In genomic region chr16:30335598-30336474, GRCh38 we compare ENCODE assay signal across 8 cellular contexts. TPM values are rescaled to one million over a fixed set of nuclear protein-coding genes. Genes with fewer than 3 reads are reported as not detected.
DNase-seq lines count a peak whose midpoint lies in the region; ATAC-seq and TF ChIP-seq lines count a peak whose summit lies in the region.

No MANE protein-coding gene starts in this region.

- peak overlapping the region; percentile 76 for H3K4me3 ChIP-seq in CD4-positive, CD25-positive, alpha-beta regulatory T cell (ENCODE audit: low read depth, low read length)
- peak overlapping the region; percentile 44 for H3K4me3 ChIP-seq in astrocyte of the spinal cord (ENCODE audit: low read depth, low read length)
- H3K4me3 ChIP-seq in testis: peak overlapping the region; percentile 84 to 87

- H3K4me3 Mint-ChIP-seq in CD4-positive, CD25-positive, alpha-beta regulatory T cell: peak overlapping the region; percentile 85 to 97 (median 93)

- TF ChIP-seq CTCF in astrocyte of the spinal cord (IDR thresholded peaks at IDR 0.05; ENCODE audit: low read depth, low read length) (no peak), testis (IDR thresholded peaks at IDR 0.05) (no peak), GM13977 (IDR thresholded peaks at IDR 0.05; ENCODE audit: extremely low read depth, insufficient read depth, missing control alignments) (no peak)

- intact Hi-C loops in testis (cut with DNase I; ENCODE audit: low total_unique reads): no loop called here

- no peaks in the 10 kb centered on the region for H3K36me3 ChIP-seq in CD4-positive, CD25-positive, alpha-beta regulatory T cell (ENCODE audit: control insufficient read depth, insufficient read depth, low read length)
- no peaks in the 10 kb centered on the region for H3K36me3 ChIP-seq in testis (ENCODE audit: low read depth, missing control alignments)

- H3K36me3 Mint-ChIP-seq in CD4-positive, CD25-positive, alpha-beta regulatory T cell: no peaks in the 10 kb centered on the region

- peak overlapping the region; percentile 84 for H3K27ac ChIP-seq in CD4-positive, CD25-positive, alpha-beta regulatory T cell (ENCODE audit: insufficient read depth, low read length, poor library complexity, severe bottlenecking)
- H3K27ac ChIP-seq in testis: peak overlapping the region; percentile 93 to 98

- H3K27ac Mint-ChIP-seq in CD4-positive, CD25-positive, alpha-beta regulatory T cell: peak overlapping the region; percentile 76 to 90 (median 82)

- no peak for ATAC-seq in CD4-positive, CD25-positive, alpha-beta regulatory T cell (ENCODE audit: low read depth in 2 of 2)
- ATAC-seq in GM21447 (IDR thresholded peaks at IDR 0.05; ENCODE audit: unreplicated experiment): peak; percentile 30

- DNase-seq in CD4-positive, CD25-positive, alpha-beta regulatory T cell: peak in 1 of 3 donors; percentile 37
- peak; percentile 46 for DNase-seq in LoVo (ENCODE audit: low spot score)
- no peak for DNase-seq in astrocyte of the spinal cord (ENCODE audit: low read depth, low spot score)
- peak; percentile 26 for DNase-seq in left kidney (ENCODE audit: low read depth, low spot score)
- peak; percentile 67 for DNase-seq in testis
- DNase-seq in HT-29 (ENCODE audit: low spot score): no peak
- DNase-seq in GM13977 (ENCODE audit: low spot score): no peak

- H3K27me3 ChIP-seq in CD4-positive, CD25-positive, alpha-beta regulatory T cell (ENCODE audit: control insufficient read depth, insufficient read depth, low read length): no peaks in the 10 kb centered on the region
- no peaks in the 10 kb centered on the region for H3K27me3 ChIP-seq in testis

- H3K9me3 Mint-ChIP-seq in CD4-positive, CD25-positive, alpha-beta regulatory T cell: no peaks in the 10 kb centered on the region

- in situ Hi-C loops in astrocyte of the spinal cord (cut with HindIII; ENCODE audit: low sequenced_read_pairs) (no loop called here), GM13977 (cut with MboI; ENCODE audit: low pct_unique_long_range_greater_than_20kb, low sequenced_read_pairs, unreplicated experiment) (no loop called here)

- H3K9me3 ChIP-seq in CD4-positive, CD25-positive, alpha-beta regulatory T cell (ENCODE audit: control insufficient read depth in 2 of 2, low read length in 2 of 2): no peaks in the 10 kb centered on the region
- H3K9me3 ChIP-seq in testis: no peaks in the 10 kb centered on the region

- peaks cover 0 to 32% (median 2%) of the 10 kb centered on the region in 4 donors for H3K4me1 Mint-ChIP-seq in CD4-positive, CD25-positive, alpha-beta regulatory T cell

- no peak for TF ChIP-seq POLR2A in testis (IDR thresholded peaks at IDR 0.05)

- WGBS in testis, 2 donors: 17 to 25% methylated on average over 14 to 17 of the region's 17 CpGs

- H3K27me3 Mint-ChIP-seq in CD4-positive, CD25-positive, alpha-beta regulatory T cell: no peaks in the 10 kb centered on the region

- peaks cover 4% of the 10 kb centered on the region for H3K4me1 ChIP-seq in CD4-positive, CD25-positive, alpha-beta regulatory T cell (ENCODE audit: control insufficient read depth, insufficient read depth, low read length, poor library complexity, severe bottlenecking)
- H3K4me1 ChIP-seq in testis: peaks cover 20% of the 10 kb centered on the region

RNA-seq across cellular contexts. Expression of gene CD2BP2, which starts 19.3 kb away (rescaled TPM):
- 46.7 TPM for total RNA-seq in CD4-positive, CD25-positive, alpha-beta regulatory T cell
- 10 to 100 TPM; 33.5 to 42.1 (median 37.2) TPM for polyA plus RNA-seq in CD4-positive, CD25-positive, alpha-beta regulatory T cell
- 10 to 100 TPM; 32.8 to 39.5 TPM for total RNA-seq in testis
- 52.5 TPM for polyA plus RNA-seq in testis (ENCODE audit: insufficient read depth, low read depth, low replicate concordance)
- 42.8 and 49.4 TPM in 2 replicates for total RNA-seq in HT-29 (2014; rRNA removed; shearing (Covaris generic))

RNA-seq across cellular contexts. Expression of gene TBC1D10B, which starts 34.5 kb away (rescaled TPM):
- 32.2 TPM for total RNA-seq in CD4-positive, CD25-positive, alpha-beta regulatory T cell
- 10 to 100 TPM in 1 of 4 donors, 1 to 10 TPM in 3; 7.1 to 11.7 (median 8.2) TPM for polyA plus RNA-seq in CD4-positive, CD25-positive, alpha-beta regulatory T cell
- 10 to 100 TPM; 60.5 to 64.0 TPM for total RNA-seq in testis
- polyA plus RNA-seq in testis (ENCODE audit: insufficient read depth, low read depth, low replicate concordance): 86.2 TPM
- total RNA-seq in HT-29 (2014; rRNA removed; shearing (Covaris generic)): 63.3 and 66.5 TPM in 2 replicates

RNA-seq across cellular contexts. Expression of gene MYL11, which starts 38.8 kb away (rescaled TPM):
- total RNA-seq in CD4-positive, CD25-positive, alpha-beta regulatory T cell: 4.1 TPM
- polyA plus RNA-seq in CD4-positive, CD25-positive, alpha-beta regulatory T cell: 1 to 10 TPM in 1 of 4 donors, not detected in 3; 1.7 TPM
- 1 to 10 TPM; 2.5 to 4.2 TPM for total RNA-seq in testis
- 18.5 TPM for polyA plus RNA-seq in testis (ENCODE audit: insufficient read depth, low read depth, low replicate concordance)
- 1.0 TPM in 1 of 2 replicates, not detected in the other for total RNA-seq in HT-29 (2014; rRNA removed; shearing (Covaris generic))

RNA-seq across cellular contexts. Expression of gene SEPTIN1, which starts 46.5 kb away (rescaled TPM):
- total RNA-seq in CD4-positive, CD25-positive, alpha-beta regulatory T cell: 198 TPM
- 100 to 1,000 TPM; 157 to 205 (median 170) TPM for polyA plus RNA-seq in CD4-positive, CD25-positive, alpha-beta regulatory T cell
- total RNA-seq in testis: 1 to 10 TPM in 1 of 2 donors, under 1 TPM in 1; 0.63 to 2.4 TPM
- 3.9 TPM for polyA plus RNA-seq in testis (ENCODE audit: insufficient read depth, low read depth, low replicate concordance)
- total RNA-seq in HT-29 (2014; rRNA removed; shearing (Covaris generic)): 0.16 TPM in 1 of 2 replicates, not detected in the other

RNA-seq across cellular contexts. Expression of gene ZNF48, which starts 59.4 kb away (rescaled TPM):
- total RNA-seq in CD4-positive, CD25-positive, alpha-beta regulatory T cell: 6.0 TPM
- polyA plus RNA-seq in CD4-positive, CD25-positive, alpha-beta regulatory T cell: 1 to 10 TPM; 4.5 to 8.0 (median 6.7) TPM
- 1 to 10 TPM; 6.5 to 9.0 TPM for total RNA-seq in testis
- polyA plus RNA-seq in testis (ENCODE audit: insufficient read depth, low read depth, low replicate concordance): 6.3 TPM
- total RNA-seq in HT-29 (2014; rRNA removed; shearing (Covaris generic)): 19.0 and 20.3 TPM in 2 replicates

Comparison
In these comparisons a context has a peak if more than half of its experiments do, and no peak if none do; other contexts are left out.
1. DNase-seq: peak in LoVo (single experiment), left kidney (single experiment) and testis (single experiment); none in astrocyte of the spinal cord (single experiment), HT-29 (single experiment) and GM13977 (single experiment).
2. Peak in every context shown above with its lines, with median percentiles within 50 percentile points of each other: H3K4me3 ChIP-seq.